ENCODE assay signal across 1 cellular context in genomic region chr19:9060559-9061340, GRCh38.
TF ChIP-seq lines count a peak whose summit lies in the region.

No MANE protein-coding gene starts in this region.

TF ChIP-seq in GM23338, 12 proteins besides CTCF, POLR2A, EP300 and RAD21 (continued from another document):
- TF ChIP-seq ZNF462 (CRISPR knock-in tag; IDR thresholded peaks at IDR 0.05) (no peak), EZH2 (IDR thresholded peaks at IDR 0.05; ENCODE audit: low read depth, unreplicated experiment) (no peak), ETS1 (IDR thresholded peaks at IDR 0.05) (no peak), NANOG (IDR thresholded peaks at IDR 0.05; ENCODE audit: borderline replicate concordance) (no peak)
